Comparison of ENCODE assay signal across 16 cellular contexts in genomic region chr5:98904786-98905185, GRCh38. TPM values are rescaled to one million over a fixed set of nuclear protein-coding genes. Genes with fewer than 3 reads are reported as not detected.
DNase-seq lines count a peak whose midpoint lies in the region; ATAC-seq, FAIRE-seq and TF ChIP-seq lines count a peak whose summit lies in the region.
"Had no signal": no experiment of that assay in that cellular context is flagged by ENCODE, and none has a peak within 500 bp of the region (broad histone marks: within the 10 kb centered on the region; RNA-seq: fewer than 3 reads in every experiment).

No MANE protein-coding gene starts in this region.

- H3K4me1 ChIP-seq in adipocyte (ENCODE audit: control insufficient read depth, insufficient read depth, low read length) (peaks cover 14% of the 10 kb centered on the region), right atrium auricular region (peaks cover 0 to 5% of the 10 kb centered on the region in 2 donors)
- H3K4me1 ChIP-seq: thyroid gland had no signal

- H3K9me3 ChIP-seq in adipocyte (ENCODE audit: control insufficient read depth, low read length) (no peaks in the 10 kb centered on the region), right atrium auricular region (no peaks in the 10 kb centered on the region)
- H3K9me3 ChIP-seq: adrenal gland, thyroid gland had no signal

- H3K27me3 ChIP-seq in adipocyte (replicated peaks; ENCODE audit: control insufficient read depth, insufficient read depth, low read length): no peaks in the 10 kb centered on the region
- H3K27me3 ChIP-seq in right atrium auricular region: no peaks in the 10 kb centered on the region
- H3K27me3 ChIP-seq: adrenal gland, thyroid gland had no signal

- H3K36me3 ChIP-seq in adipocyte (ENCODE audit: control insufficient read depth, insufficient read depth, low read length, severe bottlenecking) (peaks cover 48% of the 10 kb centered on the region), right atrium auricular region (peaks cover 18% of the 10 kb centered on the region)

- no peak for TF ChIP-seq CTCF in right atrium auricular region (IDR thresholded peaks at IDR 0.05)

- no peak overlapping the region for H3K27ac ChIP-seq in right atrium auricular region
- H3K27ac ChIP-seq: adrenal gland, thyroid gland had no signal

- ATAC-seq in GM18907 (IDR thresholded peaks at IDR 0.05; ENCODE audit: unreplicated experiment): no peak
- ATAC-seq: T-cell had no signal

- H3K4me3 ChIP-seq in adipocyte (ENCODE audit: low read length) (no peak overlapping the region), right atrium auricular region (no peak overlapping the region)
- H3K4me3 ChIP-seq: adrenal gland, thyroid gland had no signal

- no peak overlapping the region for H3K9ac ChIP-seq in adipocyte (ENCODE audit: low read length)

- FAIRE-seq in HTR-8/SVneo (lab: Jason Lieb, UNC) (peak; percentile 48), islet of Langerhans (lab: Jason Lieb, UNC) (peak; percentile 60)
- FAIRE-seq: A204.1 had no signal

- peak; percentile 25 for DNase-seq in activated CD4-positive, alpha-beta T cell treated with anti-CD3 and anti-CD28 coated beads for 48 hours
- DNase-seq in activated CD4-positive, alpha-beta T cell treated with anti-CD3 and anti-CD28 coated beads, Interleukin-2, amount 50 U/mL, for 1 hour: no peak
- DNase-seq in HTR-8/SVneo (ENCODE audit: insufficient read length, low spot score): peak; percentile 7
- peak; percentile 11 for DNase-seq in adipocyte (ENCODE audit: low read depth)
- no peak for DNase-seq in NOMO-1 treated with dmso at 0.1 percent for 144 hours (lab: John Stamatoyannopoulos, UW; ENCODE audit: unreplicated experiment)
- no peak for DNase-seq in right atrium auricular region (ENCODE audit: low spot score)
- DNase-seq: left cardiac atrium; natural killer cell; NCI-H2107; NK-92 treated with Interleukin-12 subunit alpha and Interleukin-12 subunit beta, amount 100 ng/mL, for 24 hours; T-cell; thyroid gland had no signal

RNA-seq across cellular contexts. Expression of gene CHD1, which starts 24.0 kb away (rescaled TPM):
- total RNA-seq in right atrium auricular region: 10 to 100 TPM; 20.4 to 20.6 TPM

Comparison
In these comparisons a context has a peak if more than half of its experiments do, and no peak if none do; other contexts are left out.
1. DNase-seq: peak in activated CD4-positive, alpha-beta T cell treated with anti-CD3 and anti-CD28 coated beads for 48 hours (single experiment), HTR-8/SVneo (single experiment) and adipocyte (single experiment); none in activated CD4-positive, alpha-beta T cell treated with anti-CD3 and anti-CD28 coated beads, Interleukin-2, amount 50 U/mL, for 1 hour (single experiment), NOMO-1 treated with dmso at 0.1 percent for 144 hours (single experiment) and right atrium auricular region (single experiment).